ENCODE assay signal across 8 cellular contexts in genomic region chr14:49767473-49768300, GRCh38. TPM values are rescaled to one million over a fixed set of nuclear protein-coding genes. Genes with fewer than 3 reads are reported as not detected.
DNase-seq lines count a peak whose midpoint lies in the region; ATAC-seq, FAIRE-seq and TF ChIP-seq lines count a peak whose summit lies in the region.

TSS of gene KLHDC2 (plus strand) at chr14:49768153. CDS start at chr14:49768469, 316 bp downstream.

- peak; percentile 60 for TF ChIP-seq CTCF in D721Med (IDR thresholded peaks at IDR 0.05; ENCODE audit: insufficient read depth, missing control alignments)

- peaks cover 4% of the 10 kb centered on the region for H3K4me1 ChIP-seq in NT2/D1 (ENCODE audit: insufficient read depth, insufficient read length)

- H3K9ac ChIP-seq in NT2/D1 (ENCODE audit: insufficient read length, low read depth): peak within 1 kb of the TSS; percentile 97

- H3K27me3 ChIP-seq in NT2/D1 (ENCODE audit: insufficient read depth, insufficient read length): no peaks in the 10 kb centered on the region

- DNase-seq in D721Med (ENCODE audit: insufficient read length, low spot score) (no peak), HUDEP-2 (lab: John Stamatoyannopoulos, UW; ENCODE audit: unreplicated experiment in 76 of 76) (peak in 75 of 76 experiments; percentile 14 to 84 (median 73)), NT2/D1 (ENCODE audit: low read depth, low spot score) (peak; percentile 68), midbrain (lab: John Stamatoyannopoulos, UW) (peak; percentile 90)
- DNase-seq in activated CD8-positive, alpha-beta memory T cell treated with anti-CD3 and anti-CD28 coated beads, Interleukin-2, amount 50 U/mL, for 1 hour (ENCODE audit: extremely low read depth): peak; percentile 56
- peak; percentile 87 to 88 for DNase-seq in stimulated activated CD8-positive, alpha-beta memory T cell treated with anti-CD3 and anti-CD28 coated beads, Interleukin-15, amount 100 ng/mL, for 48 hours (ENCODE audit: low read depth in 2 of 2)

- no peaks in the 10 kb centered on the region for H3K9me3 ChIP-seq in NT2/D1 (ENCODE audit: insufficient read depth, low read length)

- peak within 1 kb of the TSS; percentile 90 for H3K4me3 ChIP-seq in NT2/D1 (ENCODE audit: insufficient read length, low read depth)

- H3K36me3 ChIP-seq in NT2/D1 (ENCODE audit: insufficient read depth, insufficient read length, low read length): peaks cover 3% of the 10 kb centered on the region

- in situ Hi-C loops in endometrial microvascular endothelial cells (cut with HindIII; ENCODE audit: inconsistent ontology term, low pct_unique_long_range_greater_than_20kb, low sequenced_read_pairs): no loop called here

- ATAC-seq in GM21390 (IDR thresholded peaks at IDR 0.05; ENCODE audit: unreplicated experiment): peak; percentile 90

- no peak for FAIRE-seq in D721Med (lab: Jason Lieb, UNC)

RNA-seq across cellular contexts. Expression of gene KLHDC2, which starts in this region (rescaled TPM):
- total RNA-seq in endometrial microvascular endothelial cells (ENCODE audit: inconsistent ontology term): 19.8 TPM
